8 cellular contexts compared by ENCODE assay signal in the genomic region with DNA sequence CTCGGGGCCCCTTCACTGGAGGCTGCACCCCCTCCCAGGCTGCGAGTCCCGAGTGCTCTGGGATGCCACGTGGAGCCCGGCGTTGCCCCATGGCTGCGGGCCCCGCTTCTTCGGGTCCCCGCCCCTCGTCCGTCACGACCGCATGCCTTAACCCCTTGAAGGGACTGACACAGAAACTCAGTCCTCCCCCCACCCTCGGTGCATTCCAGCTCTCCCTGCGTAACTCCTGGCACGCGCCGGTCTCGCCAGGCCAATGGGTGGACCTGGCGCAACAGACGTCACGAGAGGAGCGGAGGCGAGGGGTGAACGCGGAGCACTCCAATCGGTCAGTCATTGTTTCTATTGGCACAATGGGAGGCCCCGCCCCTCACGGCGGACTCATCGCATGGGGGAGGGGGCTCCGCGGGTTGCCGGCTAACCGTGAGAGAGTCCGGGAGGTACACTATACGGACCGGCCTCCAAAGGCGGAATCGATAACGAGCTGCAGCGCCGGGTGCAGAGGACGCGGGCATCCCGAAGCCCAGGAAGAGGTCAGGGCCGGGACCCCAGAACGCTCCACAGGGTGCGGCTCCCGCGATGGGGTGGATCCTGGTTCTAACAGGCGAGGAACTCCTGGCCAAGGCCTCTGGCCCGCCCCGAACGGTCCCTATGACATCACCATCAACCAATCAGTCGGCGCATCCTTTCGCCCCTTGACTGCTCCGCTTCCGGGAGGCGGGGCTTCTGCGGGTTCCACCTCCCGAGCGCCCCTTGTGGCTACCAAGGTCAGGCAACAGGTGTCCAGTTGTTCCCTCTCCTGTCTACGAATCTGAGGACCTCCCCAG. TPM values are rescaled to one million over a fixed set of nuclear protein-coding genes. Genes with fewer than 3 reads are reported as not detected.
A peak's percentile ranks its signal among the peaks of the same experiment; 100 is the strongest.
DNase-seq lines count a peak whose midpoint lies in the region; ATAC-seq, FAIRE-seq and TF ChIP-seq lines count a peak whose summit lies in the region.

No MANE protein-coding gene starts in this region.

- ATAC-seq in HG02678 (IDR thresholded peaks at IDR 0.05; ENCODE audit: unreplicated experiment) (peak; percentile 80), T-helper 17 cell (peak; percentile 86), right cardiac atrium (peak; percentile 91), psoas muscle (peak; percentile 59 to 81 (median 74))

- FAIRE-seq in urothelium cell line (lab: Jason Lieb, UNC), result peak; percentile 66

- no peaks in the 10 kb centered on the region for H3K9me3 ChIP-seq in T-helper 17 cell (ENCODE audit: control insufficient read depth, low read length, poor library complexity, severe bottlenecking)
- H3K9me3 ChIP-seq in ascending aorta, result no peaks in the 10 kb centered on the region
- no peaks in the 10 kb centered on the region for H3K9me3 ChIP-seq in right cardiac atrium (ENCODE audit: control insufficient read depth, low read length)
- H3K9me3 ChIP-seq in psoas muscle, result no peaks in the 10 kb centered on the region

- intact Hi-C loops in ascending aorta (cut with DNase I), result loop anchor here (1.0 kb wide), 2 partner anchors 22 to 198 kb away; a partner anchor contains a TSS
- intact Hi-C loops in right cardiac atrium (cut with DNase I), result no loop called here
- intact Hi-C loops in psoas muscle (cut with DNase I), result no loop called here

- DNase-seq in NCI-H146 (lab: John Stamatoyannopoulos, UW) (peak; percentile 97), T-helper 17 cell (peak; percentile 79 to 84 (median 80)), ascending aorta (ENCODE audit: low spot score in 2 of 2) (peak; percentile 92 to 99), right cardiac atrium (peak; percentile 96 to 98 (median 97)), psoas muscle (peak; percentile 83 to 88), urothelium cell line (ENCODE audit: low spot score) (peak; percentile 99)

- peaks cover 8% of the 10 kb centered on the region for H3K4me1 Mint-ChIP-seq in T-helper 17 cell

- peaks cover 11% of the 10 kb centered on the region for H3K27me3 Mint-ChIP-seq in T-helper 17 cell

- H3K27me3 ChIP-seq in ascending aorta, result no peaks in the 10 kb centered on the region
- no peaks in the 10 kb centered on the region for H3K27me3 ChIP-seq in right cardiac atrium (ENCODE audit: control insufficient read depth, insufficient read depth)
- H3K27me3 ChIP-seq in psoas muscle (ENCODE audit: insufficient read depth in 3 of 3, low read length in 2 of 3), result peaks cover 0 to 47% (median 20%) of the 10 kb centered on the region in 3 donors

- H3K27ac ChIP-seq in ascending aorta (peak overlapping the region; percentile 95 to 97), right cardiac atrium (ENCODE audit: low read length) (peak overlapping the region; percentile 74), psoas muscle (no peak overlapping the region)

- H3K4me3 Mint-ChIP-seq in T-helper 17 cell, result peak overlapping the region; percentile 87

- under 1% methylated on average over 66 of the region's 66 CpGs for WGBS in right cardiac atrium
- 0 to 1% (median 1%) methylated on average over 58 to 66 of the region's 66 CpGs for WGBS in psoas muscle, 3 donors

- H3K4me3 ChIP-seq in ascending aorta, result peak overlapping the region; percentile 65 to 73
- peak overlapping the region; percentile 44 for H3K4me3 ChIP-seq in right cardiac atrium (ENCODE audit: low read length)
- peak overlapping the region; percentile 63 for H3K4me3 ChIP-seq in psoas muscle

- peaks cover 0 to 4% of the 10 kb centered on the region in 2 donors for H3K36me3 ChIP-seq in ascending aorta
- no peaks in the 10 kb centered on the region for H3K36me3 ChIP-seq in psoas muscle (ENCODE audit: insufficient read depth in 1 of 2, low read depth in 1 of 2)

- TF ChIP-seq CTCF in GM12874 (IDR thresholded peaks at IDR 0.05; ENCODE audit: insufficient read depth, low read depth, low read length), result peak; percentile 92
- TF ChIP-seq CTCF in ascending aorta (IDR thresholded peaks at IDR 0.05), result peak; percentile 72 to 84 (median 82)
- peak; percentile 39 for TF ChIP-seq CTCF in psoas muscle (IDR thresholded peaks at IDR 0.05)

- H3K36me3 Mint-ChIP-seq in T-helper 17 cell (ENCODE audit: low read depth), result no peaks in the 10 kb centered on the region

- H3K4me1 ChIP-seq in ascending aorta (peaks cover 6 to 14% of the 10 kb centered on the region in 2 donors), right cardiac atrium (ENCODE audit: control insufficient read depth, insufficient read depth, low read length) (peaks cover 4% of the 10 kb centered on the region), psoas muscle (peaks cover 19% of the 10 kb centered on the region)

- peak overlapping the region; percentile 67 for H3K27ac Mint-ChIP-seq in T-helper 17 cell

RNA-seq across cellular contexts. Expression of a gene that starts 1.0 kb away (rescaled TPM):
- total RNA-seq in T-helper 17 cell (1 to 10 TPM; 6.0 to 6.9 TPM), ascending aorta (2.6 TPM), right cardiac atrium (under 1 TPM; 0.20 to 0.33 (median 0.27) TPM), psoas muscle (under 1 TPM; 0.04 to 0.19 (median 0.09) TPM)
- polyA plus RNA-seq in right cardiac atrium (0.27 TPM), psoas muscle (under 1 TPM; 0.06 to 0.21 (median 0.16) TPM)

RNA-seq across cellular contexts. Expression of a gene that starts 22.0 kb away (rescaled TPM):
- total RNA-seq in T-helper 17 cell, result 10 to 100 TPM; 14.6 to 17.2 TPM
- total RNA-seq in ascending aorta, result 102 TPM
- 10 to 100 TPM; 31.1 to 49.8 (median 42.1) TPM for total RNA-seq in right cardiac atrium
- polyA plus RNA-seq in right cardiac atrium, result 32.5 TPM
- total RNA-seq in psoas muscle, result 1 to 10 TPM; 5.9 to 8.6 (median 7.5) TPM
- polyA plus RNA-seq in psoas muscle, result 1 to 10 TPM; 5.9 to 7.0 (median 6.0) TPM

RNA-seq across cellular contexts. Expression of a gene that starts 28.4 kb away (rescaled TPM):
- total RNA-seq in T-helper 17 cell, result 10 to 100 TPM; 16.4 to 22.1 TPM
- total RNA-seq in ascending aorta, result 28.1 TPM
- 10 to 100 TPM in 3 of 4 donors, 1 to 10 TPM in 1; 8.6 to 15.4 (median 14.5) TPM for total RNA-seq in right cardiac atrium
- 12.0 TPM for polyA plus RNA-seq in right cardiac atrium
- total RNA-seq in psoas muscle, result 10 to 100 TPM in 1 of 4 donors, 1 to 10 TPM in 3; 5.6 to 13.0 (median 6.6) TPM
- polyA plus RNA-seq in psoas muscle, result 10 to 100 TPM in 1 of 3 donors, 1 to 10 TPM in 2; 4.5 to 10.5 (median 6.0) TPM

RNA-seq across cellular contexts. Expression of a gene that starts 42.1 kb away (rescaled TPM):
- total RNA-seq in T-helper 17 cell (under 1 TPM in 1 of 2 donors, not detected in 1; 0.55 TPM), ascending aorta (not detected), right cardiac atrium (not detected), psoas muscle (not detected)
- polyA plus RNA-seq in right cardiac atrium (not detected), psoas muscle (not detected)

RNA-seq across cellular contexts. Expression of a gene that starts 53.3 kb away (rescaled TPM):
- total RNA-seq in T-helper 17 cell (100 to 1,000 TPM in 1 of 2 donors, 10 to 100 TPM in 1; 93.7 to 116 TPM), ascending aorta (101 TPM), right cardiac atrium (10 to 100 TPM; 21.2 to 43.2 (median 33.8) TPM), psoas muscle (10 to 100 TPM; 14.0 to 27.8 (median 21.3) TPM)
- polyA plus RNA-seq in right cardiac atrium (57.8 TPM), psoas muscle (10 to 100 TPM; 22.5 to 36.8 (median 24.1) TPM)

Comparison
In these comparisons a context has a peak if more than half of its experiments do, and no peak if none do; other contexts are left out.
1. CTCF ChIP-seq: peak in every context shown above with its lines; median percentile 92 in GM12874; 82 in ascending aorta; 39 in psoas muscle.